Comparison of ENCODE assay signal across 36 cellular contexts in the genomic region with DNA sequence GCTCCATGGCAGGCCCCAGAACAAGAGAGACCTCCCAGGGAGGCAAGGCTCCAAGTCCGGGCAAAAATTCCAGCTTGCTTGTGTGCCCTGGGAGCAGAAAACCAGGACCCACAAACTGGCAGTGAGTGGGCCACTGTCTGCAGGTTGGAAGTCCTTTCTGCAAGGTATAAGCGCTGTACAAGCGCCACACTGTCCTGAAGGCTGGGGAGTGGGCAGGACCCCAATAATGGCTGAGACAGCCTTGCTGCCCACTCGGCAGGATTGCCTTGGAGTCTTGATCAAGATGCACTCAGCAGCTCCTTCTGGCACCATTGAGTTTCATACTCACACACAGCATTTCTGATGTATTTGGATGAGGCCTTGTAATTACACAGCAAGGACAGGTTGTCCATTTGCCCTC.
"Had no signal": no experiment of that assay in that cellular context is flagged by ENCODE, and none has a peak within 500 bp of the region (broad histone marks: within the 10 kb centered on the region; RNA-seq: fewer than 3 reads in every experiment).

No MANE protein-coding gene starts in this region.

- H3K27me3 Mint-ChIP-seq: activated naive CD4-positive, alpha-beta T cell treated with anti-CD3 and anti-CD28 coated beads, Interleukin-2, amount 50 U/mL, for 24 hours; activated naive CD8-positive, alpha-beta T cell; activated naive CD8-positive, alpha-beta T cell treated with anti-CD3 and anti-CD28 coated beads for 36 hours; activated naive CD8-positive, alpha-beta T cell treated with anti-CD3 and anti-CD28 coated beads, Interleukin-2, amount 10 ng/mL, durations not matched to agents 7 days and 5 days; activated naive CD8-positive, alpha-beta T cell treated with anti-CD3 and anti-CD28 coated beads, Interleukin-2, amount 50 U/mL, for 24 hours; activated T-cell treated with anti-CD3 and anti-CD28 coated beads, Interleukin-2, amount 50 U/mL, for 24 hours; activated T-helper 17 cell treated with anti-CD3 and anti-CD28 coated beads, Interleukin-2, amount 50 U/mL, for 72 hours; brain; central memory CD8-positive, alpha-beta T cell had no signal

- H3K9me3 Mint-ChIP-seq: activated naive CD4-positive, alpha-beta T cell treated with anti-CD3 and anti-CD28 coated beads for 36 hours; activated naive CD4-positive, alpha-beta T cell treated with anti-CD3 and anti-CD28 coated beads, Interleukin-2, amount 50 U/mL, for 24 hours; activated naive CD4-positive, alpha-beta T cell treated with anti-CD3 and anti-CD28 coated beads, Interleukin-2, amount 50 U/mL, for 72 hours; activated naive CD8-positive, alpha-beta T cell treated with anti-CD3 and anti-CD28 coated beads for 36 hours; activated naive CD8-positive, alpha-beta T cell treated with anti-CD3 and anti-CD28 coated beads, Interleukin-2, amount 10 ng/mL, durations not matched to agents 7 days and 5 days; activated naive CD8-positive, alpha-beta T cell treated with anti-CD3 and anti-CD28 coated beads, Interleukin-2, amount 50 U/mL, for 24 hours; activated T-cell treated with anti-CD3 and anti-CD28 coated beads, Interleukin-2, amount 50 U/mL, for 24 hours; activated T-cell treated with anti-CD3 and anti-CD28 coated beads, Interleukin-2, amount 50 U/mL, for 4 hours; activated T-cell treated with anti-CD3 and anti-CD28 coated beads, Interleukin-2, amount 50 U/mL, for 72 hours; activated T-helper 1 cell treated with anti-CD3 and anti-CD28 coated beads, Interleukin-12 subunit alpha, Interleukin-12 subunit beta, Interleukin-2, Interleukin-4 antibody, amounts not matched to agents 30 ng/mL and 10 ng/mL and 1 ng/mL, durations not matched to agents 14 hours and 24 hours and 36 hours; activated T-helper 17 cell treated with anti-CD3 and anti-CD28 coated beads, Interleukin-2, amount 50 U/mL, for 72 hours; activated T-helper 2 cell treated with anti-CD3 and anti-CD28 coated beads, Interferon-gamma antibody, Interleukin-2, Interleukin-4, amounts not matched to agents 10 μg/mL and 5 μg/mL and 100 μg/mL, durations not matched to agents 14 hours and 24 hours and 36 hours; brain; central memory CD8-positive, alpha-beta T cell had no signal

- H3K36me3 ChIP-seq: adrenal gland, ascending aorta, brain microvascular endothelial cell, breast epithelium, cardiac muscle cell had no signal

- H3K9me3 ChIP-seq: adrenal gland, ascending aorta, body of pancreas, breast epithelium had no signal

- H3K4me1 Mint-ChIP-seq: activated naive CD8-positive, alpha-beta T cell treated with anti-CD3 and anti-CD28 coated beads, Interleukin-2, amount 10 ng/mL, durations not matched to agents 7 days and 5 days; activated T-helper 17 cell treated with anti-CD3 and anti-CD28 coated beads, Interleukin-2, amount 50 U/mL, for 72 hours had no signal

- H3K27ac ChIP-seq: adrenal gland, ascending aorta, body of pancreas, brain microvascular endothelial cell, breast epithelium, cardiac muscle cell had no signal

- H3K27me3 ChIP-seq: adrenal gland, ascending aorta, body of pancreas, brain microvascular endothelial cell, breast epithelium, cardiac muscle cell had no signal

- H3K4me1 ChIP-seq: adrenal gland, ascending aorta, body of pancreas, breast epithelium had no signal

- H3K36me3 Mint-ChIP-seq: activated naive CD4-positive, alpha-beta T cell treated with anti-CD3 and anti-CD28 coated beads, Interleukin-2, amount 50 U/mL, for 72 hours; activated naive CD8-positive, alpha-beta T cell treated with anti-CD3 and anti-CD28 coated beads for 36 hours; activated naive CD8-positive, alpha-beta T cell treated with anti-CD3 and anti-CD28 coated beads, Interleukin-2, amount 10 ng/mL, durations not matched to agents 7 days and 5 days; brain had no signal

- H3K4me3 ChIP-seq: adrenal gland, ascending aorta, body of pancreas, breast epithelium, cardiac muscle cell had no signal

- DNase-seq: activated gamma-delta T cell; activated gamma-delta T cell treated with Interleukin-2 at 50 U/mL for 16 hours; activated naive CD4-positive, alpha-beta T cell; activated naive CD4-positive, alpha-beta T cell treated with anti-CD3 and anti-CD28 coated beads for 36 hours; activated naive CD4-positive, alpha-beta T cell treated with anti-CD3 and anti-CD28 coated beads, Interleukin-2, amount 50 U/mL, for 16 hours; activated naive CD4-positive, alpha-beta T cell treated with Interleukin-2 at 50 U/mL for 16 hours; activated naive CD8-positive, alpha-beta T cell treated with anti-CD3 and anti-CD28 coated beads for 36 hours; activated naive CD8-positive, alpha-beta T cell treated with anti-CD3 and anti-CD28 coated beads, Interleukin-2, amount 10 ng/mL, durations not matched to agents 7 days and 5 days; activated naive CD8-positive, alpha-beta T cell treated with anti-CD3 and anti-CD28 coated beads, Interleukin-2, amount 50 U/mL, for 24 hours; activated T-cell treated with anti-CD3 and anti-CD28 coated beads for 4 hours; activated T-cell treated with anti-CD3 and anti-CD28 coated beads, Interleukin-2, amount 50 U/mL, for 1 hour; activated T-cell treated with anti-CD3 and anti-CD28 coated beads, Interleukin-2, amount 50 U/mL, for 24 hours; activated T-cell treated with anti-CD3 and anti-CD28 coated beads, Interleukin-2, amount 50 U/mL, for 4 hours; activated T-cell treated with anti-CD3 and anti-CD28 coated beads, Interleukin-2, amount 50 U/mL, for 48 hours; activated T-cell treated with anti-CD3 and anti-CD28 coated beads, Interleukin-2, amount 50 U/mL, for 72 hours; adrenal gland; amniotic stem cell; amygdala; anterior cingulate cortex; aorta; body of pancreas; brain microvascular endothelial cell; caudate nucleus; central memory CD4-positive, alpha-beta T cell; cerebellar nuclear complex had no signal

- H3K4me3 Mint-ChIP-seq: activated naive CD4-positive, alpha-beta T cell treated with anti-CD3 and anti-CD28 coated beads for 36 hours; activated naive CD4-positive, alpha-beta T cell treated with anti-CD3 and anti-CD28 coated beads, Interleukin-2, amount 50 U/mL, for 24 hours; activated naive CD8-positive, alpha-beta T cell; activated naive CD8-positive, alpha-beta T cell treated with anti-CD3 and anti-CD28 coated beads for 36 hours; activated naive CD8-positive, alpha-beta T cell treated with anti-CD3 and anti-CD28 coated beads, Interleukin-2, amount 10 ng/mL, durations not matched to agents 7 days and 5 days; activated naive CD8-positive, alpha-beta T cell treated with anti-CD3 and anti-CD28 coated beads, Interleukin-2, amount 50 U/mL, for 24 hours; activated T-cell treated with anti-CD3 and anti-CD28 coated beads, Interleukin-2, amount 50 U/mL, for 24 hours; activated T-cell treated with anti-CD3 and anti-CD28 coated beads, Interleukin-2, amount 50 U/mL, for 4 hours; activated T-cell treated with anti-CD3 and anti-CD28 coated beads, Interleukin-2, amount 50 U/mL, for 72 hours; activated T-helper 1 cell treated with anti-CD3 and anti-CD28 coated beads, Interleukin-12 subunit alpha, Interleukin-12 subunit beta, Interleukin-2, Interleukin-4 antibody, amounts not matched to agents 30 ng/mL and 10 ng/mL and 1 ng/mL, durations not matched to agents 14 hours and 24 hours and 36 hours; activated T-helper 17 cell treated with anti-CD3 and anti-CD28 coated beads, Interleukin-2, amount 50 U/mL, for 72 hours; brain; central memory CD8-positive, alpha-beta T cell had no signal

- ATAC-seq: activated naive CD4-positive, alpha-beta T cell treated with anti-CD3 and anti-CD28 coated beads, Interleukin-2, amount 50 U/mL, for 72 hours; activated naive CD8-positive, alpha-beta T cell treated with anti-CD3 and anti-CD28 coated beads, Interleukin-2, amount 50 U/mL, for 24 hours; activated T-cell treated with anti-CD3 and anti-CD28 coated beads, Interleukin-2, amount 50 U/mL, for 4 hours; activated T-cell treated with anti-CD3 and anti-CD28 coated beads, Interleukin-2, amount 50 U/mL, for 72 hours; activated T-helper 17 cell treated with anti-CD3 and anti-CD28 coated beads, Interleukin-2, amount 50 U/mL, for 72 hours; body of pancreas had no signal

- H3K27ac Mint-ChIP-seq: activated naive CD4-positive, alpha-beta T cell treated with anti-CD3 and anti-CD28 coated beads for 36 hours; activated naive CD4-positive, alpha-beta T cell treated with anti-CD3 and anti-CD28 coated beads, Interleukin-2, amount 50 U/mL, for 24 hours; activated naive CD4-positive, alpha-beta T cell treated with anti-CD3 and anti-CD28 coated beads, Interleukin-2, amount 50 U/mL, for 72 hours; activated naive CD8-positive, alpha-beta T cell; activated naive CD8-positive, alpha-beta T cell treated with anti-CD3 and anti-CD28 coated beads for 36 hours; activated naive CD8-positive, alpha-beta T cell treated with anti-CD3 and anti-CD28 coated beads, Interleukin-2, amount 10 ng/mL, durations not matched to agents 7 days and 5 days; activated naive CD8-positive, alpha-beta T cell treated with anti-CD3 and anti-CD28 coated beads, Interleukin-2, amount 50 U/mL, for 24 hours; activated T-cell treated with anti-CD3 and anti-CD28 coated beads, Interleukin-2, amount 50 U/mL, for 24 hours; activated T-cell treated with anti-CD3 and anti-CD28 coated beads, Interleukin-2, amount 50 U/mL, for 72 hours; activated T-helper 1 cell treated with anti-CD3 and anti-CD28 coated beads, Interleukin-12 subunit alpha, Interleukin-12 subunit beta, Interleukin-2, Interleukin-4 antibody, amounts not matched to agents 30 ng/mL and 10 ng/mL and 1 ng/mL, durations not matched to agents 14 hours and 24 hours and 36 hours; activated T-helper 17 cell treated with anti-CD3 and anti-CD28 coated beads, Interleukin-2, amount 50 U/mL, for 72 hours; activated T-helper 2 cell treated with anti-CD3 and anti-CD28 coated beads, Interferon-gamma antibody, Interleukin-2, Interleukin-4, amounts not matched to agents 10 μg/mL and 5 μg/mL and 100 μg/mL, durations not matched to agents 14 hours and 24 hours and 36 hours; brain had no signal
